In genomic region chr9:99466104-99466503, GRCh38 we compare ENCODE assay signal across 19 cellular contexts.
"Had no signal": no experiment of that assay in that cellular context is flagged by ENCODE, and none has a peak within 500 bp of the region (broad histone marks: within the 10 kb centered on the region; RNA-seq: fewer than 3 reads in every experiment).

No MANE protein-coding gene starts in this region.

- H3K27me3 ChIP-seq: body of pancreas, esophagus squamous epithelium, left lung, right lobe of liver, stomach, vagina had no signal

- H3K27ac ChIP-seq: body of pancreas, coronary artery, esophagus squamous epithelium, left lung, psoas muscle, right lobe of liver, vagina had no signal

- H3K4me3 ChIP-seq: body of pancreas, coronary artery, esophagus squamous epithelium, left lung, psoas muscle, right lobe of liver, stomach, vagina had no signal

- H3K36me3 Mint-ChIP-seq: activated naive CD8-positive, alpha-beta T cell had no signal

- DNase-seq: activated B cell treated with CpG ODN at 0.5 μM for 24 hours; activated CD4-positive, alpha-beta T cell treated with anti-CD3 and anti-CD28 coated beads, Interleukin-2, amount 10 ng/mL, durations not matched to agents 24 days and 14 days; activated CD8-positive, alpha-beta memory T cell treated with anti-CD3 and anti-CD28 coated beads, Interleukin-2, amount 50 U/mL, for 4 hours; activated CD8-positive, alpha-beta T cell treated with anti-CD3 and anti-CD28 coated beads, Interleukin-2, amount 10 ng/mL, durations not matched to agents 7 days and 5 days; activated gamma-delta T cell treated with Interleukin-2 at 50 U/mL for 16 hours; activated T-cell treated with anti-CD3 and anti-CD28 coated beads, Interleukin-2, amount 50 U/mL, for 72 hours; amniotic stem cell; body of pancreas; central memory CD4-positive, alpha-beta T cell; esophagus squamous epithelium; nephron progenitor cell; psoas muscle; right lobe of liver; stomach had no signal

- H3K4me1 Mint-ChIP-seq: activated B cell treated with CpG ODN at 0.5 μM for 24 hours had no signal

- H3K36me3 ChIP-seq: esophagus squamous epithelium, left lung, right lobe of liver, stomach, vagina had no signal

- H3K9me3 Mint-ChIP-seq: activated B cell treated with CpG ODN at 0.5 μM for 24 hours; activated CD4-positive, alpha-beta T cell treated with anti-CD3 and anti-CD28 coated beads, Interleukin-2, amount 10 ng/mL, durations not matched to agents 24 days and 14 days; activated T-cell treated with anti-CD3 and anti-CD28 coated beads, Interleukin-2, amount 50 U/mL, for 72 hours had no signal

- ATAC-seq: activated CD8-positive, alpha-beta T cell treated with anti-CD3 and anti-CD28 coated beads, Interleukin-2, amount 10 ng/mL, durations not matched to agents 7 days and 5 days; activated T-cell treated with anti-CD3 and anti-CD28 coated beads, Interleukin-2, amount 50 U/mL, for 72 hours; body of pancreas; psoas muscle had no signal

- H3K4me3 Mint-ChIP-seq: activated B cell treated with CpG ODN at 0.5 μM for 24 hours; activated CD4-positive, alpha-beta T cell treated with anti-CD3 and anti-CD28 coated beads, Interleukin-2, amount 10 ng/mL, durations not matched to agents 24 days and 14 days; activated CD8-positive, alpha-beta T cell treated with anti-CD3 and anti-CD28 coated beads, Interleukin-2, amount 10 ng/mL, durations not matched to agents 7 days and 5 days; activated naive CD8-positive, alpha-beta T cell; activated T-cell treated with anti-CD3 and anti-CD28 coated beads, Interleukin-2, amount 50 U/mL, for 72 hours; nephron progenitor cell; T-helper 2 cell treated with Interferon-gamma antibody and Interleukin-4, amounts not matched to agents 5 μg/mL and 100 μg/mL, for 36 hours had no signal

- H3K4me1 ChIP-seq: body of pancreas, left lung, psoas muscle, right lobe of liver had no signal

- H3K9me3 ChIP-seq: body of pancreas, esophagus squamous epithelium, left lung, psoas muscle, right lobe of liver, stomach, vagina had no signal

- H3K27me3 Mint-ChIP-seq: activated B cell treated with CpG ODN at 0.5 μM for 24 hours had no signal
